Comparison of ENCODE assay signal across 1 cellular context in the genomic region with DNA sequence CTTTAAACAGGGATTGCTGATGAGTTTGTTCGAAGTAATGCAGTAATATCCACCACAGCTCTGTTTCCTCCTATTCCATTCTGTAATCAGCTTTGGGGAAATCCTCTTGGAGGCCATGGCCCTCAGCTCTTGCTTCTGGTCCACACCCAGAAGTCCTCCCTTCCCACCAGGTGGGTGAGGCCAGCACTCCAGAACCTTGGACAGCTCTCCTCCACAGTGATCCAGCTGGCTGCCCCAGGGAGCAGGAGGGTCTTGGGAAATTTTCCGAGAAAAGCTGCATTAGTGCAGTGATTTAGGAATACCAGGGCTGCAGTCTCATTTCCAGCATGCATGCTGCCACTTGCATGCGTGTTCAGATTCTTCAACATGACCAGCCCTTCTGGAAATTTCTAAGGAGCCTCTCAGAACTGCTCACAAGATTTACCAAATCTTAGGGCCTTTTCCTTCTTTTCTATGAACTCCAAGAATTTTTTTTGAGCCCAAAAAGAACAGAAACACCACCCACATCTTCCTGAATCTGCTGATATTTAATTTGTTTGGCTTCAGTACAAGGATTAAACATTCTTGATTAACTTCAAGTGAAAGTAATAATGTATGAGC.
TF ChIP-seq lines count a peak whose summit lies in the region.

No MANE protein-coding gene starts in this region.

TF ChIP-seq in IMR-90, 13 proteins besides CTCF, POLR2A, EP300 and RAD21:
- TF ChIP-seq RCOR1 (IDR thresholded peaks at IDR 0.05; ENCODE audit: insufficient replicate concordance, low read length) (no peak), CEBPB (IDR thresholded peaks at IDR 0.05; ENCODE audit: low read depth, low read length) (no peak), FOS (IDR thresholded peaks at IDR 0.05; ENCODE audit: low read depth, low read length) (no peak), CHD1 (IDR thresholded peaks at IDR 0.05; ENCODE audit: low read depth, low read length) (no peak), BHLHE40 (IDR thresholded peaks at IDR 0.05; ENCODE audit: low read depth, low read length) (no peak), NFE2L2 (IDR thresholded peaks at IDR 0.05; ENCODE audit: low read depth, low read length) (no peak), MAFK (IDR thresholded peaks at IDR 0.05; ENCODE audit: low read depth, low read length) (no peak), MXI1 (IDR thresholded peaks at IDR 0.05; ENCODE audit: borderline replicate concordance, low read depth, low read length) (no peak), RFX5 (IDR thresholded peaks at IDR 0.05; ENCODE audit: low read depth, low read length) (no peak), SMC3 (IDR thresholded peaks at IDR 0.05; ENCODE audit: low read depth, low read length) (no peak), MAZ (IDR thresholded peaks at IDR 0.05; ENCODE audit: borderline replicate concordance, low read depth, low read length) (no peak)
- TF ChIP-seq, protein P1, sequence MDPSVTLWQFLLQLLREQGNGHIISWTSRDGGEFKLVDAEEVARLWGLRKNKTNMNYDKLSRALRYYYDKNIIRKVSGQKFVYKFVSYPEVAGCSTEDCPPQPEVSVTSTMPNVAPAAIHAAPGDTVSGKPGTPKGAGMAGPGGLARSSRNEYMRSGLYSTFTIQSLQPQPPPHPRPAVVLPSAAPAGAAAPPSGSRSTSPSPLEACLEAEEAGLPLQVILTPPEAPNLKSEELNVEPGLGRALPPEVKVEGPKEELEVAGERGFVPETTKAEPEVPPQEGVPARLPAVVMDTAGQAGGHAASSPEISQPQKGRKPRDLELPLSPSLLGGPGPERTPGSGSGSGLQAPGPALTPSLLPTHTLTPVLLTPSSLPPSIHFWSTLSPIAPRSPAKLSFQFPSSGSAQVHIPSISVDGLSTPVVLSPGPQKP (IDR thresholded peaks at IDR 0.05; ENCODE audit: borderline replicate concordance, low read depth, low read length), result no peak
- TF ChIP-seq, protein P2, sequence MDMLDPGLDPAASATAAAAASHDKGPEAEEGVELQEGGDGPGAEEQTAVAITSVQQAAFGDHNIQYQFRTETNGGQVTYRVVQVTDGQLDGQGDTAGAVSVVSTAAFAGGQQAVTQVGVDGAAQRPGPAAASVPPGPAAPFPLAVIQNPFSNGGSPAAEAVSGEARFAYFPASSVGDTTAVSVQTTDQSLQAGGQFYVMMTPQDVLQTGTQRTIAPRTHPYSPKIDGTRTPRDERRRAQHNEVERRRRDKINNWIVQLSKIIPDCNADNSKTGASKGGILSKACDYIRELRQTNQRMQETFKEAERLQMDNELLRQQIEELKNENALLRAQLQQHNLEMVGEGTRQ (IDR thresholded peaks at IDR 0.05; ENCODE audit: low read depth, low read length), result no peak
